In the genomic region with DNA sequence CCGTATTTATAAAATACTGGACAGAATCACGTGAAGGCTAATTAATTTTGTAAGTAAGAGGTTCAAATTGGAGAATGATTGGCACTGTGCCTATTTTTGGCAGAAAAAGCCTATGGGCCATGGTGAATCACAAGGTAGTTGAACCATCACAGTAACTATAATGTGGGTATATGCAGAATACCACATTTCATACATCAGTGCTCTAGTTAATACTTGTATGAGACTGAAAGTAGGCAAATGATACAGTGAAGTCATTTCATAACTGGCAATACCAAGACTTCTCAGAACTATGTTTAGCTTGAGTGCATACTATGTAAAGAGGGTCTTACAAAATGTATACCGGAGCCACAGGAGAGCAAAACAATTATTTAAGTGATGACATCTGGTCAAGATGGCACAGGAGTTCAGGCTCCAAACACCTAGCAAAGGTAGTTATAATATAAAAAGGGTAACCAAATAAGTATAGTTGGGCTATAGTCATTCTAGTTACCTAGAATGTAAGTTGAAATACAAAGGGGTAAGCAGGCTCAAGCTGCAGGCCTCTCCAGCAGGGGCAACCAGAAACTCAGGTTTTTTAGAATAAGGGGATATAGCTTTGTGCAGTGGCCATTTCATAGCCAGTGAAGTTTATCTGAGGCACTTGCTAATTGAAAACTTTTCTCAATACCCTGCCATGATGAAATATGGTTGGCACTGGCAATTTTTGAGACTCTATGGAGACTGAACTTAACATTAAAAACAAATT, we compare ENCODE assay signal across 11 cellular contexts. TPM values are rescaled to one million over a fixed set of nuclear protein-coding genes. Genes with fewer than 3 reads are reported as not detected.
DNase-seq lines count a peak whose midpoint lies in the region; ATAC-seq and TF ChIP-seq lines count a peak whose summit lies in the region.
"Had no signal": no experiment of that assay in that cellular context is flagged by ENCODE, and none has a peak within 500 bp of the region (broad histone marks: within the 10 kb centered on the region; RNA-seq: fewer than 3 reads in every experiment).

No MANE protein-coding gene starts in this region.

- H3K9me3 ChIP-seq in ascending aorta = no peaks in the 10 kb centered on the region
- H3K9me3 ChIP-seq: breast epithelium, uterus had no signal

- peak; percentile 88 for ATAC-seq in GM18858 (IDR thresholded peaks at IDR 0.05; ENCODE audit: unreplicated experiment)
- peak; percentile 84 for ATAC-seq in GM21529 (IDR thresholded peaks at IDR 0.05; ENCODE audit: unreplicated experiment)
- ATAC-seq in HG03432 (IDR thresholded peaks at IDR 0.05; ENCODE audit: unreplicated experiment) = peak; percentile 92
- no peak for ATAC-seq in left colon

- H3K36me3 ChIP-seq in ascending aorta = no peaks in the 10 kb centered on the region
- H3K36me3 ChIP-seq: breast epithelium, uterus had no signal

- H3K4me1 ChIP-seq in ascending aorta = no peaks in the 10 kb centered on the region
- H3K4me1 ChIP-seq: breast epithelium, uterus had no signal

- intact Hi-C loops in ascending aorta (cut with DNase I) (no loop called here), left colon (cut with DNase I, micrococcal nuclease) (no loop called here)

- no peak for TF ChIP-seq CTCF in ascending aorta (IDR thresholded peaks at IDR 0.05)

- DNase-seq in glomerular visceral epithelial cell (ENCODE audit: extremely low spot score) (peak; percentile 55), ascending aorta (ENCODE audit: low spot score in 2 of 2) (no peak), Ammon's horn (ENCODE audit: low spot score) (no peak), NCI-H2227 (lab: John Stamatoyannopoulos, UW; ENCODE audit: unreplicated experiment) (no peak), left colon (no peak)
- DNase-seq: stimulated activated CD4-positive, alpha-beta T cell treated with anti-CD3 and anti-CD28 coated beads, Interleukin-12 subunit alpha, Interleukin-12 subunit beta, amount 100 ng/mL, for 4 hours; uterus had no signal

- H3K4me3 ChIP-seq in ascending aorta = no peak overlapping the region
- H3K4me3 ChIP-seq: breast epithelium, uterus had no signal

- H3K27ac ChIP-seq in ascending aorta = no peak overlapping the region
- H3K27ac ChIP-seq: breast epithelium, uterus had no signal

- no peaks in the 10 kb centered on the region for H3K27me3 ChIP-seq in ascending aorta
- H3K27me3 ChIP-seq: breast epithelium, uterus had no signal

RNA-seq across cellular contexts. Expression of gene GPR160, which starts 19.1 kb away (rescaled TPM):
- total RNA-seq in ascending aorta (7.3 TPM), left colon (10 to 100 TPM; 65.7 to 82.6 TPM)
